Comparison of ENCODE assay signal across 15 cellular contexts in the genomic region with DNA sequence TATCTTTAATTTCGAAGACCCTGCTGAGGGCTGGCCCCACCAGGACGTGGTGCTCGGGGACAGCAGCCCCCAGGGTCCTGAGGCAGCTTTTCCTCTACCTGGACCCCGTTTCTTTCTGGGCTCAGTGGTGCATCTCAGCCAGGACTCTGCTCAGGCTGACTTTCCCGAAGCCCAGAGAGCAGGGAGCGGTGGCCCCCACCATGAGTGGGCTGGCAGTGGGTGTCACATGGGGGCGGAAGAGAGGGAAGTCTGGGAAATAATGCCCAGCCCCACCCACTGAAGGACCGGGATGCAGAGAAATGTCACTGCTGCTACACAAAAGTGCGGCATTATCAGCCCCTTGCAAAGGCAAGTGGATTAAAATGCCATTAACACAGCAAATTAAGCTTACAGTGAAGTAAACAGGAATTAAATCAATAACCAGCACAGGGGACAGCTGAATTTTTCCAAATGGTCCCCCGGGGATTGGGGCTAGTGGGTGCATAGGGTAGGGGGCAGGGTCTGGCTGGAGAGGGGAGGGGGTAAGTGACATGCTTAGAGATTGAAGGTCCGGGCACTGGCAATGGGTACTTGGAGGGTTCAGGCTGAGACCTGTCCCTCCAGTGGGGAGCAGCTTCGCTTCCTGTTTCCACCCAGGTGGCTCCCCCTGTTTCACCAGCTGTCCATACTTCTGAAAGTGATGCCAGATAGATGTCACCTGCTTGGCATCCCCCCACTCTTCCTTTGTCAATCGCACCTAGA.
DNase-seq lines count a peak whose midpoint lies in the region; ATAC-seq, FAIRE-seq and TF ChIP-seq lines count a peak whose summit lies in the region.
"Had no signal": no experiment of that assay in that cellular context is flagged by ENCODE, and none has a peak within 500 bp of the region (broad histone marks: within the 10 kb centered on the region; RNA-seq: fewer than 3 reads in every experiment).

No MANE protein-coding gene starts in this region.

- H3K4me3 Mint-ChIP-seq in CD14-positive monocyte (no peak overlapping the region), neural crest cell (no peak overlapping the region)
- H3K4me3 Mint-ChIP-seq: B cell; CD4-positive, alpha-beta memory T cell; GM23338; HFFc6 had no signal

- H3K9me3 Mint-ChIP-seq in CD14-positive monocyte (peaks cover 0 to 4% (median 0%) of the 10 kb centered on the region in 7 donors), neural crest cell (peaks cover 7% of the 10 kb centered on the region)
- H3K9me3 Mint-ChIP-seq: GM23338 had no signal

- H3K36me3 Mint-ChIP-seq in CD14-positive monocyte (no peaks in the 10 kb centered on the region), neural crest cell (ENCODE audit: low read depth) (no peaks in the 10 kb centered on the region)
- H3K36me3 Mint-ChIP-seq: CD4-positive, alpha-beta memory T cell had no signal

- TF ChIP-seq CTCF in CD14-positive monocyte (IDR thresholded peaks at IDR 0.05): no peak
- no peak for TF ChIP-seq CTCF in neural crest cell (conservative IDR thresholded peaks at IDR 0.05)

- no peak for FAIRE-seq in urothelium cell line (lab: Jason Lieb, UNC)
- FAIRE-seq: H54 had no signal

- intact Hi-C loops in CD14-positive monocyte (cut with micrococcal nuclease): no loop called here

- DNase-seq in CD14-positive monocyte (ENCODE audit: low spot score) (peak; percentile 27), NCI-H82 treated with DMSO at 0.1 percent for 48 hours (lab: John Stamatoyannopoulos, UW; ENCODE audit: unreplicated experiment) (peak; percentile 69), neural crest cell (ENCODE audit: low read depth, low spot score) (no peak), urothelium cell line (ENCODE audit: low spot score) (no peak), inferior parietal cortex (ENCODE audit: extremely low spot score) (no peak)
- DNase-seq: C1 segment of cervical spinal cord; CD4-positive, alpha-beta memory T cell; DMS79 treated with DMSO at 0.1 percent for 48 hours; GF-D8; HCEC 1CT; HFFc6 had no signal

- H3K4me1 Mint-ChIP-seq in CD14-positive monocyte (no peaks in the 10 kb centered on the region), neural crest cell (no peaks in the 10 kb centered on the region)
- H3K4me1 Mint-ChIP-seq: B cell; CD4-positive, alpha-beta memory T cell; GM23338 had no signal

- no peak for ATAC-seq in HG03378 (IDR thresholded peaks at IDR 0.05; ENCODE audit: unreplicated experiment)
- ATAC-seq: GM23338 had no signal

- H3K27me3 Mint-ChIP-seq in CD14-positive monocyte (ENCODE audit: low read depth in 3 of 3) (peaks cover 0 to 4% (median 0%) of the 10 kb centered on the region in 3 donors), neural crest cell (ENCODE audit: low read depth) (no peaks in the 10 kb centered on the region)

- H3K27ac Mint-ChIP-seq in CD14-positive monocyte (no peak overlapping the region), neural crest cell (ENCODE audit: unreplicated experiment) (peak overlapping the region; percentile 44)
- H3K27ac Mint-ChIP-seq: B cell; CD4-positive, alpha-beta memory T cell; GM23338; HFFc6 had no signal

Comparison
In these comparisons a context has a peak if more than half of its experiments do, and no peak if none do; other contexts are left out.
1. DNase-seq: peak in CD14-positive monocyte (single experiment) and NCI-H82 treated with DMSO at 0.1 percent for 48 hours (single experiment); none in neural crest cell (single experiment), urothelium cell line (single experiment) and inferior parietal cortex (single experiment).